ENCODE assay signal across 9 cellular contexts in genomic region chr2:46029332-46029811, GRCh38.
A peak's percentile ranks its signal among the peaks of the same experiment; 100 is the strongest.
DNase-seq lines count a peak whose midpoint lies in the region; ATAC-seq, FAIRE-seq and TF ChIP-seq lines count a peak whose summit lies in the region.
"Had no signal": no experiment of that assay in that cellular context is flagged by ENCODE, and none has a peak within 500 bp of the region (broad histone marks: within the 10 kb centered on the region; RNA-seq: fewer than 3 reads in every experiment).

No MANE protein-coding gene starts in this region.

- H3K9me1 ChIP-seq in K562 (ENCODE audit: control insufficient read depth, insufficient read depth, low read length) = no peaks in the 10 kb centered on the region

- H3K27ac ChIP-seq in K562 (ENCODE audit: extremely low read depth, low read depth, low read length) = no peak overlapping the region

- H2AFZ ChIP-seq in K562 (ENCODE audit: low read depth, low read length) = no peak overlapping the region

- no peaks in the 10 kb centered on the region for H3K4me1 Mint-ChIP-seq in immature natural killer cell
- H3K4me1 Mint-ChIP-seq in Calu3 (ENCODE audit: low read depth, unreplicated experiment) = peaks cover 12% of the 10 kb centered on the region

- H3K4me2 ChIP-seq in K562 (ENCODE audit: insufficient read depth, low read length) = no peak overlapping the region

- no peak for ATAC-seq in K562
- no peak for ATAC-seq in GM18861 (IDR thresholded peaks at IDR 0.05; ENCODE audit: unreplicated experiment)
- ATAC-seq in GM21619 (IDR thresholded peaks at IDR 0.05; ENCODE audit: unreplicated experiment) = no peak

- TF ChIP-seq CTCF in HFF-Myc (IDR thresholded peaks at IDR 0.05; ENCODE audit: low read depth, low read length, missing control alignments) (peak; percentile 22), K562 (IDR thresholded peaks at IDR 0.05 in 2 of 3, conservative IDR thresholded peaks at IDR 0.05 in 1 of 3; ENCODE audit: insufficient read depth in 2 of 3, low read depth in 1 of 3, low read length in 3 of 3) (no peak), Calu3 (IDR thresholded peaks at IDR 0.05; ENCODE audit: unreplicated experiment) (no peak)

- POLR2A ChIA-PET in K562 (lab: Yijun Ruan, JAX) = interaction anchor here (0.5 kb wide), 1 partner anchor 651 kb away, joined by 3 read pairs; no protein-coding TSS in a partner anchor

- H3K36me3 ChIP-seq in K562 (ENCODE audit: control insufficient read depth, insufficient read depth, low read length) = no peaks in the 10 kb centered on the region

- WGBS in K562 (ENCODE audit: insufficient coverage, low coverage, missing lambda C conversion rate) = 0% methylated on average over 5 of the region's 5 CpGs

- FAIRE-seq in K562 (lab: Jason Lieb, UNC) = no peak

- TF ChIP-seq EP300 in K562 (IDR thresholded peaks at IDR 0.05; ENCODE audit: low read length) = no peak

- CTCF ChIA-PET in K562 (lab: Yijun Ruan, JAX; ENCODE audit: low intra/inter-chr PET ratio) = no interaction called here
- CTCF ChIA-PET in Calu3 (lab: Charles Lee) = no interaction called here

- no peak for TF ChIP-seq POLR2A in K562 (conservative IDR thresholded peaks at IDR 0.05)

- H3K4me1 ChIP-seq in K562 (replicated peaks in 1 of 2; ENCODE audit: control insufficient read depth in 2 of 2, insufficient read depth in 2 of 2, low read length in 2 of 2) = no peaks in the 10 kb centered on the region

- no peak overlapping the region for H3K4me3 ChIP-seq in HFF-Myc (replicated peaks; ENCODE audit: low read depth, low read length)
- no peak overlapping the region for H3K4me3 ChIP-seq in K562

- BruUV-seq in K562 (replicated peaks; lab: Mats Ljungman, UMichigan) (no TSS peak), Calu3 (replicated peaks; lab: Mats Ljungman, UMichigan) (no TSS peak)

- TF ChIP-seq RAD21 in K562 (CRISPR knock-in tag; conservative IDR thresholded peaks at IDR 0.05 in 1 of 2, IDR thresholded peaks at IDR 0.05 in 1 of 2) = no peak

- in situ Hi-C loops in Caki2 (cut with HindIII; ENCODE audit: low pct_unique_long_range_greater_than_20kb, low sequenced_read_pairs) (no loop called here), K562 (cut with MboI) (no loop called here)

- H3K36me3 Mint-ChIP-seq in immature natural killer cell = peaks cover 4 to 15% (median 4%) of the 10 kb centered on the region in 3 donors
- no peaks in the 10 kb centered on the region for H3K36me3 Mint-ChIP-seq in Calu3 (ENCODE audit: insufficient read depth, unreplicated experiment)

- H4K20me1 ChIP-seq in K562 (replicated peaks; ENCODE audit: control insufficient read depth, insufficient read depth, low read length) = peaks cover under 1% of the 10 kb centered on the region; the same call in 1 of the 2 replicates

- H3K79me2 ChIP-seq in K562 (ENCODE audit: control insufficient read depth, insufficient read depth, low read length) = no peaks in the 10 kb centered on the region

- intact Hi-C loops in K562 (cut with micrococcal nuclease) (no loop called here), Calu3 (cut with micrococcal nuclease; ENCODE audit: unreplicated experiment) (no loop called here)

- DNase-seq in Caki2 (ENCODE audit: low read depth) (peak; percentile 81), HFF-Myc (ENCODE audit: extremely low read depth, low read depth) (no peak), K562 (ENCODE audit: extremely low read depth in 1 of 4, low spot score in 3 of 4) (peak in 1 of 4 experiments; percentile 11), kidney glomerular epithelial cell (lab: John Stamatoyannopoulos, UW) (peak; percentile 68), immature natural killer cell (no peak), Calu3 (no peak)
- DNase-seq: activated CD8-positive, alpha-beta memory T cell treated with anti-CD3 and anti-CD28 coated beads, Interleukin-2, amount 50 U/mL, for 48 hours had no signal

- H3K27me3 ChIP-seq in K562 (ENCODE audit: control insufficient read depth in 2 of 2, insufficient read depth in 2 of 2, low read length in 2 of 2) = peaks cover 24 to 39% of the 10 kb centered on the region in 2 experiments; a peak in 4 of 5 replicates

- peaks cover 1 to 4% (median 2%) of the 10 kb centered on the region in 3 donors for H3K27me3 Mint-ChIP-seq in immature natural killer cell (ENCODE audit: low read depth in 3 of 3)
- H3K27me3 Mint-ChIP-seq in Calu3 (ENCODE audit: unreplicated experiment) = no peaks in the 10 kb centered on the region

- H3K9me3 Mint-ChIP-seq in immature natural killer cell (no peaks in the 10 kb centered on the region), Calu3 (ENCODE audit: low read depth, unreplicated experiment) (no peaks in the 10 kb centered on the region)

- no peak overlapping the region for H3K27ac Mint-ChIP-seq in immature natural killer cell
- H3K27ac Mint-ChIP-seq in Calu3 (ENCODE audit: unreplicated experiment) = no peak overlapping the region

- no peak overlapping the region for H3K9ac ChIP-seq in K562 (ENCODE audit: insufficient read depth in 1 of 2, low read depth in 2 of 2, low read length in 2 of 2)

- no peaks in the 10 kb centered on the region for H3K9me3 ChIP-seq in K562 (replicated peaks; ENCODE audit: control insufficient read depth, insufficient read depth, low read depth, low read length)

- H3K4me3 Mint-ChIP-seq in immature natural killer cell (no peak overlapping the region), Calu3 (ENCODE audit: low read depth, unreplicated experiment) (no peak overlapping the region)

TF ChIP-seq in K562, 482 proteins besides CTCF, POLR2A, EP300 and RAD21:
- peak; percentile 55 for TF ChIP-seq RBM25 (IDR thresholded peaks at IDR 0.05; ENCODE audit: low read depth, low read length, severe bottlenecking)
- no peak for TF ChIP-seq TOE1 (IDR thresholded peaks at IDR 0.05; ENCODE audit: borderline replicate concordance)
- no peak for TF ChIP-seq TOE1 (CRISPR knock-in tag; IDR thresholded peaks at IDR 0.05; ENCODE audit: borderline replicate concordance, low read depth)

Comparison
In these comparisons a context has a peak if more than half of its experiments do, and no peak if none do; other contexts are left out.
1. DNase-seq: peak in Caki2 (single experiment) and kidney glomerular epithelial cell (single experiment); none in HFF-Myc (single experiment), immature natural killer cell (0 of 3) and Calu3 (single experiment).